In the genomic region with DNA sequence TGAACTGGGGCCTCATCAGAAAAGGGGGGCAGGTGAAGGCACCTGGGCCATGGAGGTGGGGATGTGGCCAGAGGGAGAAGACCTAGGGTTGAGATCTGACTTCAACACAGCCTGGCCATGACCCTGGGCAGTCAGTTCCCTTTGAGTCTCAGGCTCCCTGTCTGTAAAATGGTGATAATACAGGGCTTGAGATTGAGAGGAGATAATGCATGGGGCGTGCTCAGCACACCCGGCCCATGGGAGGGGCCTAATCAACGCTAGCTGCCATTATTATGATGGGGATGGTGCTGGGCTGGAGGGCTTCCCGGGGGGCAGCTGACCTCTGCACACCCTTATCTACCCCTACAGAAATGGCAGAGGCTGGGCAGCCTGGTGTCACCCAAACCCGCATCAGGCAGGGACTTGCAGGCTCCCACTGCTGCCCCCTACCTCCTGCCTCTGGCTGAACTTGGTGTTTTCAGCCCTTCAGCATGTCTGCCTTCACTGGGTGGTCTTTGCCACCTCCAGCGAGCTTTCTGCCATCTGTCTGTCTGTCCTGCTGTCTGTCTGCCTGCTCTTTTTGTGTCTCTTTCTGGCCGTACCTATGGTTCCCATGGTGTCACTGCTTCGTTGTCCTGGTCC, we compare ENCODE assay signal across 17 cellular contexts.
DNase-seq lines count a peak whose midpoint lies in the region; ATAC-seq, FAIRE-seq and TF ChIP-seq lines count a peak whose summit lies in the region.
"Had no signal": no experiment of that assay in that cellular context is flagged by ENCODE, and none has a peak within 500 bp of the region (broad histone marks: within the 10 kb centered on the region; RNA-seq: fewer than 3 reads in every experiment).

No MANE protein-coding gene starts in this region.

- RAD21 ChIA-PET in GM12878 (lab: Charles Lee; ENCODE audit: unreplicated experiment): no interaction called here

- no peak overlapping the region for H2BK15ac ChIP-seq in neuronal stem cell (ENCODE audit: low read length)

- 11% methylated on average over 8 of the region's 8 CpGs for WGBS in GM12878 (ENCODE audit: insufficient coverage, insufficient replicate concordance, low lambda C conversion rate, missing lambda C conversion rate)
- WGBS in neuronal stem cell (ENCODE audit: extremely low coverage in 2 of 2, insufficient read length in 2 of 2, insufficient replicate concordance in 1 of 2), 2 donors: no CpG with 5 or more reads among the region's 8 CpGs

- H3K27me3 ChIP-seq in MM.1S (replicated peaks; ENCODE audit: insufficient read depth, low read length): peaks cover 65% of the 10 kb centered on the region
- H3K27me3 ChIP-seq in GM12878 (replicated peaks in 1 of 2; ENCODE audit: control insufficient read depth in 2 of 2, insufficient read depth in 2 of 2, low read length in 1 of 2): no peaks in the 10 kb centered on the region; a peak in 1 of 4 replicates
- H3K27me3 ChIP-seq in neuronal stem cell (ENCODE audit: control insufficient read depth in 3 of 3, insufficient read depth in 3 of 3, low read depth in 1 of 3, low read length in 3 of 3): peaks cover 0 to 24% (median 9%) of the 10 kb centered on the region in 3 experiments
- H3K27me3 ChIP-seq: adrenal gland had no signal

- no peak overlapping the region for H3K4me2 ChIP-seq in MM.1S (ENCODE audit: low read depth, low read length)
- H3K4me2 ChIP-seq in GM12878 (ENCODE audit: control insufficient read depth, insufficient read depth): no peak overlapping the region
- H3K4me2 ChIP-seq in neuronal stem cell (ENCODE audit: insufficient read depth, low read length, poor library complexity, severe bottlenecking): no peak overlapping the region

- H3K14ac ChIP-seq in neuronal stem cell (ENCODE audit: low read length): no peak overlapping the region

- H3K23ac ChIP-seq in neuronal stem cell (ENCODE audit: low read depth, low read length, poor library complexity): peak overlapping the region; percentile 58

- no peak overlapping the region for H2BK12ac ChIP-seq in neuronal stem cell (ENCODE audit: low read length)

- H3K4me3 ChIP-seq in MM.1S (ENCODE audit: low read length) (no peak overlapping the region), GM12878 (no peak overlapping the region), neuronal stem cell (ENCODE audit: low read length in 2 of 2) (no peak overlapping the region)
- H3K4me3 ChIP-seq: adrenal gland, spleen, suprapubic skin had no signal

- H3K9ac ChIP-seq in MM.1S (ENCODE audit: low read length) (no peak overlapping the region), GM12878 (ENCODE audit: control insufficient read depth, insufficient read depth, low read length) (no peak overlapping the region), neuronal stem cell (ENCODE audit: low read depth, low read length, poor library complexity) (no peak overlapping the region)

- POLR2A ChIA-PET in GM12878 (lab: Charles Lee): no interaction called here

- CTCF ChIA-PET in GM12878 (lab: Yijun Ruan, JAX): interaction anchor here (0.9 kb wide), 1 partner anchor 11 kb away, joined by 3 read pairs; no protein-coding TSS in a partner anchor

- TF ChIP-seq EP300 in GM12878 (IDR thresholded peaks at IDR 0.05; ENCODE audit: borderline replicate concordance in 1 of 2, control insufficient read depth in 1 of 2, low read depth in 2 of 2, low read length in 2 of 2): no peak

- H3F3A ChIP-seq in MM.1S (ENCODE audit: insufficient read depth, low read length): no peaks in the 10 kb centered on the region

- H2BK5ac ChIP-seq in neuronal stem cell (ENCODE audit: low read length): no peak overlapping the region

- no peak for FAIRE-seq in GM12878 (lab: Jason Lieb, UNC)
- FAIRE-seq: frontal cortex had no signal

- BruUV-seq in GM12878 (replicated peaks; lab: Mats Ljungman, UMichigan): no TSS peak

- H3K4me1 ChIP-seq in MM.1S (ENCODE audit: low read length) (no peaks in the 10 kb centered on the region), GM12878 (ENCODE audit: control insufficient read depth, insufficient read depth, low read length) (no peaks in the 10 kb centered on the region), neuronal stem cell (ENCODE audit: control insufficient read depth in 2 of 2, insufficient read depth in 1 of 2, low read depth in 1 of 2, low read length in 2 of 2) (peaks cover 0 to 7% of the 10 kb centered on the region in 2 donors)
- H3K4me1 ChIP-seq: adrenal gland, Caco-2, spleen, suprapubic skin had no signal

- peak; percentile 18 for DNase-seq in DMS 273 (lab: John Stamatoyannopoulos, UW; ENCODE audit: unreplicated experiment)
- DNase-seq in DMS 273 treated with DMSO at 0.1 percent for 48 hours (lab: John Stamatoyannopoulos, UW): no peak
- no peak for DNase-seq in MM.1S
- no peak for DNase-seq in GM12878 (ENCODE audit: low read depth, low spot score)
- no peak for DNase-seq in neuronal stem cell (ENCODE audit: low spot score)
- no peak for DNase-seq in NCI-H2227 treated with DMSO at 0.1 percent for 48 hours (lab: John Stamatoyannopoulos, UW)
- DNase-seq: 8988T; activated CD4-positive, CD25-positive, alpha-beta regulatory T cell treated with anti-CD3 and anti-CD28 coated beads, Interleukin-2, amount 50 U/mL, for 72 hours; activated T-cell treated with anti-CD3 and anti-CD28 coated beads, Interleukin-2, amount 50 U/mL, for 24 hours; adrenal gland; Caco-2; islet precursor cell; spleen had no signal

- SMC1A ChIA-PET in GM12878 (lab: Charles Lee; ENCODE audit: uncharacterized antibody, unreplicated experiment): no interaction called here

- no peaks in the 10 kb centered on the region for H4K20me1 ChIP-seq in MM.1S (ENCODE audit: insufficient read depth, low read length)
- no peaks in the 10 kb centered on the region for H4K20me1 ChIP-seq in GM12878 (ENCODE audit: control insufficient read depth, insufficient read depth)

- H2BK120ac ChIP-seq in neuronal stem cell (ENCODE audit: low read depth, low read length): no peak overlapping the region

- no peak for TF ChIP-seq RAD21 in GM12878 (IDR thresholded peaks at IDR 0.05; ENCODE audit: insufficient read depth, low read depth, low read length)

- H4K8ac ChIP-seq in neuronal stem cell (ENCODE audit: low read depth, low read length): no peak overlapping the region

- peak overlapping the region; percentile 15 for H2AK5ac ChIP-seq in neuronal stem cell (ENCODE audit: low read depth, low read length)

- peaks cover 2% of the 10 kb centered on the region for H3K79me1 ChIP-seq in neuronal stem cell (ENCODE audit: low read depth, low read length)

- H3K4ac ChIP-seq in neuronal stem cell (ENCODE audit: low read length): no peak overlapping the region

- no peak overlapping the region for H4K91ac ChIP-seq in neuronal stem cell (ENCODE audit: low read depth, low read length, poor library complexity)

- peak overlapping the region; percentile 53 for H3K18ac ChIP-seq in neuronal stem cell (ENCODE audit: low read length)

- no peak overlapping the region for H2AFZ ChIP-seq in MM.1S (ENCODE audit: low read length)
- H2AFZ ChIP-seq in GM12878 (ENCODE audit: control insufficient read depth, low read depth, low read length): no peak overlapping the region
- H2AFZ ChIP-seq in neuronal stem cell (ENCODE audit: low read length): no peak overlapping the region

- H3K36me3 ChIP-seq in MM.1S (replicated peaks; ENCODE audit: insufficient read depth, low read length): no peaks in the 10 kb centered on the region
- H3K36me3 ChIP-seq in GM12878 (ENCODE audit: control insufficient read depth in 2 of 2, insufficient read depth in 2 of 2, low read length in 1 of 2): no peaks in the 10 kb centered on the region
- no peaks in the 10 kb centered on the region for H3K36me3 ChIP-seq in neuronal stem cell (replicated peaks in 1 of 2; ENCODE audit: control insufficient read depth in 2 of 2, insufficient read depth in 2 of 2, low read length in 2 of 2)
- H3K36me3 ChIP-seq: adrenal gland, spleen, suprapubic skin had no signal

- intact Hi-C loops in GM12878 (cut with micrococcal nuclease; ENCODE audit: unreplicated experiment): no loop called here

- ATAC-seq in GM12878 (peak; percentile 24; the same call in 1 of the 3 replicates), HG03521 (IDR thresholded peaks at IDR 0.05; ENCODE audit: unreplicated experiment) (no peak), GM18858 (IDR thresholded peaks at IDR 0.05; ENCODE audit: unreplicated experiment) (no peak)

- in situ Hi-C loops in GM12878 (cut with MboI): no loop called here

- TF ChIP-seq POLR2A in GM12878 (IDR thresholded peaks at IDR 0.05; ENCODE audit: low read depth, low read length): no peak

- peak; percentile 19; the same call in 1 of the 2 replicates for TF ChIP-seq CTCF in MM.1S (IDR thresholded peaks at IDR 0.05; ENCODE audit: low read length)
- TF ChIP-seq CTCF in GM12878 (IDR thresholded peaks at IDR 0.05 in 2 of 3, conservative IDR thresholded peaks at IDR 0.05 in 1 of 3; ENCODE audit: control insufficient read depth in 2 of 3, extremely low read depth in 1 of 3, insufficient read depth in 1 of 3, low read depth in 3 of 3, low read length in 3 of 3): peak in 1 of 3 experiments; percentile 21; a peak in 2 of 6 replicates

- H3K27ac ChIP-seq in MM.1S (ENCODE audit: low read length): no peak overlapping the region
- no peak overlapping the region for H3K27ac ChIP-seq in GM12878 (ENCODE audit: control insufficient read depth, insufficient read depth)
- H3K27ac ChIP-seq in neuronal stem cell (replicated peaks; ENCODE audit: low read length): no peak overlapping the region
- H3K27ac ChIP-seq: adrenal gland, spleen, suprapubic skin had no signal

- H3K79me2 ChIP-seq in MM.1S (ENCODE audit: low read length) (no peaks in the 10 kb centered on the region), GM12878 (ENCODE audit: control insufficient read depth, insufficient read depth, low read length) (no peaks in the 10 kb centered on the region)

- H3K9me3 ChIP-seq in MM.1S (replicated peaks; ENCODE audit: insufficient read depth, low read length) (no peaks in the 10 kb centered on the region), GM12878 (replicated peaks; ENCODE audit: control insufficient read depth, insufficient read depth, low read length) (no peaks in the 10 kb centered on the region), neuronal stem cell (replicated peaks in 1 of 2; ENCODE audit: control insufficient read depth in 2 of 2, insufficient read depth in 1 of 2, low read depth in 1 of 2, low read length in 2 of 2) (peaks cover 0 to 4% of the 10 kb centered on the region in 2 donors)
- H3K9me3 ChIP-seq: adrenal gland, Caco-2, spleen, suprapubic skin had no signal

- H3K9me2 ChIP-seq in MM.1S (replicated peaks; ENCODE audit: insufficient read depth, low read length): no peaks in the 10 kb centered on the region

TF ChIP-seq in GM12878, 131 proteins besides CTCF, POLR2A, EP300 and RAD21 (continues in another document):
- TF ChIP-seq HDGF (IDR thresholded peaks at IDR 0.05): no peak
- TF ChIP-seq MEF2A (IDR thresholded peaks at IDR 0.05; ENCODE audit: insufficient read depth, low read depth, low read length): no peak
- no peak for TF ChIP-seq PAX8 (IDR thresholded peaks at IDR 0.05)
- no peak for TF ChIP-seq TCF3 (IDR thresholded peaks at IDR 0.05; ENCODE audit: borderline replicate concordance, insufficient read depth, low read depth, low read length)
- TF ChIP-seq BHLHE40 (IDR thresholded peaks at IDR 0.05; ENCODE audit: borderline replicate concordance in 1 of 2, low read depth in 2 of 2, low read length in 1 of 2): no peak
